ENCODE assay signal across 9 cellular contexts in genomic region chr1:151991663-151992344, GRCh38. TPM values are rescaled to one million over a fixed set of nuclear protein-coding genes. Genes with fewer than 3 reads are reported as not detected.
DNase-seq lines count a peak whose midpoint lies in the region; ATAC-seq and TF ChIP-seq lines count a peak whose summit lies in the region.
"Had no signal": no experiment of that assay in that cellular context is flagged by ENCODE, and none has a peak within 500 bp of the region (broad histone marks: within the 10 kb centered on the region; RNA-seq: fewer than 3 reads in every experiment).

No MANE protein-coding gene starts in this region.

- H3K23ac ChIP-seq in trophoblast cell (ENCODE audit: low read length) = no peak overlapping the region

- peak overlapping the region; percentile 90 for H3K4me3 Mint-ChIP-seq in Calu3 (ENCODE audit: low read depth, unreplicated experiment)

- H3K36me3 ChIP-seq in SJSA1 (peaks cover 26% of the 10 kb centered on the region), trophoblast cell (ENCODE audit: control insufficient read depth in 1 of 2, insufficient read depth in 2 of 2, low read length in 2 of 2) (peaks cover 0 to 2% of the 10 kb centered on the region in 2 experiments)

- H2BK12ac ChIP-seq in trophoblast cell (ENCODE audit: low read length) = peak overlapping the region; percentile 21

- peaks cover 44% of the 10 kb centered on the region for H3K79me1 ChIP-seq in trophoblast cell (ENCODE audit: low read length)

- H2BK120ac ChIP-seq in trophoblast cell (ENCODE audit: insufficient read depth, low read length, poor library complexity) = peak overlapping the region; percentile 5

- H2AK5ac ChIP-seq in trophoblast cell (ENCODE audit: low read length) = no peak overlapping the region

- H3K27me3 ChIP-seq in SJSA1 (replicated peaks) (no peaks in the 10 kb centered on the region), trophoblast cell (ENCODE audit: insufficient read depth, low read length) (no peaks in the 10 kb centered on the region)

- TSS peak; percentile 29 for BruUV-seq in Calu3 (replicated peaks; lab: Mats Ljungman, UMichigan)

- H3K4me1 Mint-ChIP-seq in Calu3 (ENCODE audit: low read depth, unreplicated experiment) = peaks cover 51% of the 10 kb centered on the region

- H3K14ac ChIP-seq in trophoblast cell (ENCODE audit: low read length) = peak overlapping the region; percentile 62

- TF ChIP-seq CTCF in Calu3 (IDR thresholded peaks at IDR 0.05; ENCODE audit: unreplicated experiment) = no peak
- TF ChIP-seq CTCF in fibroblast of mammary gland (conservative IDR thresholded peaks at IDR 0.05; ENCODE audit: control insufficient read depth, insufficient read depth, low read depth, low read length) = no peak

- H3K4ac ChIP-seq in trophoblast cell (ENCODE audit: low read depth, low read length) = peak overlapping the region; percentile 63

- peak overlapping the region; percentile 88 for H3K27ac Mint-ChIP-seq in Calu3 (ENCODE audit: unreplicated experiment)

- no CpG with 5 or more reads among the region's 7 CpGs for WGBS in trophoblast cell (ENCODE audit: extremely low coverage, insufficient coverage, insufficient read length)

- H4K91ac ChIP-seq in trophoblast cell (ENCODE audit: low read depth, low read length) = peak overlapping the region; percentile 71

- peak overlapping the region; percentile 14 for H3K18ac ChIP-seq in trophoblast cell (ENCODE audit: low read length)

- H3K9me3 Mint-ChIP-seq in Calu3 (ENCODE audit: low read depth, unreplicated experiment) = no peaks in the 10 kb centered on the region

- peak overlapping the region; percentile 93 for H3K4me2 ChIP-seq in trophoblast cell (ENCODE audit: low read length)

- no peak overlapping the region for H2AFZ ChIP-seq in trophoblast cell (ENCODE audit: insufficient read depth, low read length, poor library complexity)

- H3K4me1 ChIP-seq in SJSA1 (replicated peaks) (peaks cover 73% of the 10 kb centered on the region), trophoblast cell (ENCODE audit: control insufficient read depth in 1 of 2, insufficient read depth in 2 of 2, low read length in 2 of 2) (peaks cover 23 to 32% of the 10 kb centered on the region in 2 experiments)

- intact Hi-C loops in Calu3 (cut with micrococcal nuclease; ENCODE audit: unreplicated experiment) = no loop called here

- H2BK5ac ChIP-seq in trophoblast cell (ENCODE audit: low read depth, low read length, poor library complexity) = peak overlapping the region; percentile 67

- peak overlapping the region; percentile 59 for H4K8ac ChIP-seq in trophoblast cell (ENCODE audit: low read depth, low read length)

- peaks cover 18% of the 10 kb centered on the region for H3K79me2 ChIP-seq in trophoblast cell (ENCODE audit: control insufficient read depth, insufficient read depth, low read length, poor library complexity)

- peaks cover 83% of the 10 kb centered on the region for H3K36me3 Mint-ChIP-seq in Calu3 (ENCODE audit: insufficient read depth, unreplicated experiment)

- no peaks in the 10 kb centered on the region for H3K9me3 ChIP-seq in SJSA1 (replicated peaks)
- peaks cover 2% of the 10 kb centered on the region for H3K9me3 ChIP-seq in trophoblast cell (ENCODE audit: insufficient read depth, low read depth, low read length)

- ATAC-seq in GM18909 (IDR thresholded peaks at IDR 0.05; ENCODE audit: poor library complexity, unreplicated experiment) (no peak), HG02852 (IDR thresholded peaks at IDR 0.05; ENCODE audit: unreplicated experiment) (no peak)

- H3K27ac ChIP-seq in SJSA1 (peak overlapping the region; percentile 97), trophoblast cell (ENCODE audit: low read depth, low read length) (peak overlapping the region; percentile 91)

- peak overlapping the region; percentile 14 for H4K12ac ChIP-seq in trophoblast cell (ENCODE audit: low read depth, low read length)

- DNase-seq in Calu3 = no peak
- peak in 1 of 2 experiments; percentile 52 for DNase-seq in SJSA1 (ENCODE audit: low read depth in 1 of 2, low spot score in 2 of 2)
- DNase-seq in fibroblast of mammary gland (ENCODE audit: low read depth) = no peak
- no peak for DNase-seq in trophoblast cell
- DNase-seq in amygdala (lab: John Stamatoyannopoulos, UW) = no peak
- no peak for DNase-seq in activated CD4-positive, CD25-positive, alpha-beta regulatory T cell (lab: John Stamatoyannopoulos, UW)
- DNase-seq: effector CD8-positive, alpha-beta T cell had no signal

- no peaks in the 10 kb centered on the region for H3K27me3 Mint-ChIP-seq in Calu3 (ENCODE audit: unreplicated experiment)

- H3K4me3 ChIP-seq in SJSA1 (peak overlapping the region; percentile 85), fibroblast of mammary gland (ENCODE audit: control insufficient read depth, low read depth, low read length) (peak overlapping the region; percentile 66), trophoblast cell (ENCODE audit: low read depth, low read length) (peak overlapping the region; percentile 98)

- CTCF ChIA-PET in Calu3 (lab: Charles Lee) = interaction anchor here (0.6 to 2.9 kb wide), 6 partner anchors 10 to 46 kb away, joined by 3 to 19 read pairs (median 5); no protein-coding TSS in a partner anchor

- peak overlapping the region; percentile 19 for H3K9ac ChIP-seq in trophoblast cell (ENCODE audit: low read length)

RNA-seq across cellular contexts. Expression of gene S100A10, which starts 1.9 kb away (rescaled TPM):
- total RNA-seq in Calu3 (2022) = 882 and 921 TPM in 2 replicates
- total RNA-seq in SJSA1 (2014; rRNA removed; shearing (Covaris generic)) = 90.2 and 151 TPM in 2 replicates
- polyA plus RNA-seq in trophoblast cell (2013) = 1,216 and 1,221 TPM in 2 replicates

RNA-seq across cellular contexts. Expression of gene S100A11, which starts 45.0 kb away (rescaled TPM):
- total RNA-seq in Calu3 (2022) = 1,217 and 1,326 TPM in 2 replicates
- 228 and 284 TPM in 2 replicates for total RNA-seq in SJSA1 (2014; rRNA removed; shearing (Covaris generic))
- 4,655 and 4,754 TPM in 2 replicates for polyA plus RNA-seq in trophoblast cell (2013)
